ENCODE assay signal across 8 cellular contexts in genomic region chr1:161398900-161399256, GRCh38. TPM values are rescaled to one million over a fixed set of nuclear protein-coding genes. Genes with fewer than 3 reads are reported as not detected.
DNase-seq lines count a peak whose midpoint lies in the region; ATAC-seq, FAIRE-seq and TF ChIP-seq lines count a peak whose summit lies in the region.

No MANE protein-coding gene starts in this region.

- H3K4me3 ChIP-seq in DOHH2 (ENCODE audit: low read length) (peak overlapping the region; percentile 85), MM.1S (ENCODE audit: low read length) (peak overlapping the region; percentile 72), endothelial cell of umbilical vein (replicated peaks in 1 of 3; ENCODE audit: insufficient read depth in 1 of 3, low read depth in 1 of 3, low read length in 3 of 3) (peak overlapping the region; percentile 78 to 95 (median 79)), neutrophil (ENCODE audit: low read depth in 1 of 2, low read length in 1 of 2) (peak overlapping the region; percentile 71 to 81)

- H3K27me3 ChIP-seq in DOHH2 (ENCODE audit: control insufficient read depth, low read length) (no peaks in the 10 kb centered on the region), MM.1S (replicated peaks; ENCODE audit: insufficient read depth, low read length) (no peaks in the 10 kb centered on the region), endothelial cell of umbilical vein (ENCODE audit: control insufficient read depth in 2 of 2, insufficient read depth in 2 of 2, low read length in 2 of 2) (peaks cover 0 to 1% of the 10 kb centered on the region in 2 experiments), neutrophil (peaks cover 20% of the 10 kb centered on the region)

- H2AFZ ChIP-seq in MM.1S (ENCODE audit: low read length) = peak overlapping the region; percentile 87
- H2AFZ ChIP-seq in endothelial cell of umbilical vein (ENCODE audit: low read depth, low read length) = peak overlapping the region; percentile 99

- FAIRE-seq in endothelial cell of umbilical vein (lab: Jason Lieb, UNC) = no peak

- CTCF ChIA-PET in endothelial cell of umbilical vein (lab: Charles Lee) = no interaction called here

- H3K9ac ChIP-seq in MM.1S (ENCODE audit: low read length) (peak overlapping the region; percentile 81), endothelial cell of umbilical vein (replicated peaks; ENCODE audit: extremely low read depth, insufficient read depth, low read length) (peak overlapping the region; percentile 99)

- H3K4me2 ChIP-seq in DOHH2 (ENCODE audit: low read length) (peak overlapping the region; percentile 83), MM.1S (ENCODE audit: low read depth, low read length) (peak overlapping the region; percentile 75), endothelial cell of umbilical vein (ENCODE audit: insufficient read depth, low read length) (peak overlapping the region; percentile 95)

- H3K36me3 ChIP-seq in DOHH2 (ENCODE audit: control insufficient read depth, low read length) (no peaks in the 10 kb centered on the region; the same call in 1 of the 2 replicates), MM.1S (replicated peaks; ENCODE audit: insufficient read depth, low read length) (no peaks in the 10 kb centered on the region), endothelial cell of umbilical vein (ENCODE audit: control insufficient read depth in 2 of 2, extremely low read depth in 1 of 2, insufficient read depth in 2 of 2, low read length in 2 of 2) (no peaks in the 10 kb centered on the region), neutrophil (no peaks in the 10 kb centered on the region)

- DNase-seq in MM.1S (no peak), endothelial cell of umbilical vein (ENCODE audit: low read depth, low spot score) (no peak), glomerular visceral epithelial cell (ENCODE audit: extremely low spot score) (no peak), posterior vena cava (ENCODE audit: low spot score) (no peak)
- no peak for DNase-seq in stimulated activated CD4-positive, alpha-beta T cell treated with anti-CD3 and anti-CD28 coated beads, Interleukin-15, amount 100 ng/mL, for 24 hours

- H3K9me3 ChIP-seq in DOHH2 (ENCODE audit: control insufficient read depth, insufficient read depth, low read length) = no peaks in the 10 kb centered on the region
- H3K9me3 ChIP-seq in MM.1S (replicated peaks; ENCODE audit: insufficient read depth, low read length) = no peaks in the 10 kb centered on the region
- H3K9me3 ChIP-seq in endothelial cell of umbilical vein (replicated peaks; ENCODE audit: control insufficient read depth, insufficient read depth, low read length) = no peaks in the 10 kb centered on the region
- no peaks in the 10 kb centered on the region for H3K9me3 ChIP-seq in neutrophil

- H3K79me2 ChIP-seq in DOHH2 (ENCODE audit: control insufficient read depth, low read length) = no peaks in the 10 kb centered on the region
- no peaks in the 10 kb centered on the region; the same call in 1 of the 2 replicates for H3K79me2 ChIP-seq in MM.1S (ENCODE audit: low read length)
- no peaks in the 10 kb centered on the region for H3K79me2 ChIP-seq in endothelial cell of umbilical vein (ENCODE audit: control insufficient read depth, insufficient read depth, low read length)

- TF ChIP-seq POLR2A in endothelial cell of umbilical vein (IDR thresholded peaks at IDR 0.05; ENCODE audit: low read depth, low read length) = no peak

- dilution Hi-C loops in endothelial cell of umbilical vein (cut with MboI; ENCODE audit: extremely low pct_ligation_motif_present, low sequenced_read_pairs) = no loop called here

- POLR2A ChIA-PET in endothelial cell of umbilical vein (lab: Charles Lee) = no interaction called here

- BruUV-seq in endothelial cell of umbilical vein (replicated peaks; lab: Mats Ljungman, UMichigan) = TSS peak; percentile 96

- H4K20me1 ChIP-seq in DOHH2 (ENCODE audit: control insufficient read depth, insufficient read depth, low read depth, low read length) (no peaks in the 10 kb centered on the region), MM.1S (ENCODE audit: insufficient read depth, low read length) (no peaks in the 10 kb centered on the region), endothelial cell of umbilical vein (replicated peaks; ENCODE audit: control insufficient read depth, extremely low read depth, insufficient read depth, low read length) (no peaks in the 10 kb centered on the region)

- ATAC-seq in HG03354 (IDR thresholded peaks at IDR 0.05; ENCODE audit: poor library complexity, severe bottlenecking, unreplicated experiment) = no peak

- H3K27ac ChIP-seq in DOHH2 (ENCODE audit: low read depth, low read length) = peak overlapping the region; percentile 94
- H3K27ac ChIP-seq in MM.1S (ENCODE audit: low read length) = peak overlapping the region; percentile 86
- H3K27ac ChIP-seq in endothelial cell of umbilical vein (ENCODE audit: insufficient read depth, low read depth, low read length) = peak overlapping the region; percentile 100
- peak overlapping the region; percentile 96 for H3K27ac ChIP-seq in neutrophil

- H3K4me1 ChIP-seq in DOHH2 (ENCODE audit: control insufficient read depth, low read length) (peaks cover 21% of the 10 kb centered on the region), MM.1S (ENCODE audit: low read length) (peaks cover 4% of the 10 kb centered on the region), endothelial cell of umbilical vein (ENCODE audit: control insufficient read depth, extremely low read depth, insufficient read depth, low read length) (peaks cover 10% of the 10 kb centered on the region), neutrophil (ENCODE audit: control insufficient read depth in 1 of 2, insufficient read depth in 1 of 2, low read depth in 1 of 2, low read length in 1 of 2) (peaks cover 8 to 16% of the 10 kb centered on the region in 2 experiments)

- intact Hi-C loops in endothelial cell of umbilical vein (cut with micrococcal nuclease) = loop anchor here (1.0 to 10.0 kb wide), 3 partner anchors 9 to 46 kb away; no protein-coding TSS in a partner anchor
- intact Hi-C loops in posterior vena cava (cut with DNase I) = no loop called here

- H3K9me1 ChIP-seq in endothelial cell of umbilical vein (replicated peaks; ENCODE audit: control insufficient read depth, extremely low read depth, insufficient read depth, low read length) = no peaks in the 10 kb centered on the region

- no peaks in the 10 kb centered on the region for H3K9me2 ChIP-seq in DOHH2 (replicated peaks; ENCODE audit: control insufficient read depth, low read length)
- H3K9me2 ChIP-seq in MM.1S (replicated peaks; ENCODE audit: insufficient read depth, low read length) = no peaks in the 10 kb centered on the region

- TF ChIP-seq CTCF in DOHH2 (IDR thresholded peaks at IDR 0.05; ENCODE audit: low read depth, low read length, poor library complexity, severe bottlenecking) (no peak), MM.1S (IDR thresholded peaks at IDR 0.05; ENCODE audit: low read length) (no peak), endothelial cell of umbilical vein (IDR thresholded peaks at IDR 0.05; ENCODE audit: extremely low read depth in 1 of 2, insufficient read depth in 1 of 2, low read depth in 1 of 2, low read length in 2 of 2) (no peak), neutrophil (IDR thresholded peaks at IDR 0.05) (no peak)

- H3F3A ChIP-seq in DOHH2 (ENCODE audit: control insufficient read depth, insufficient read depth) (peaks cover 16% of the 10 kb centered on the region), MM.1S (ENCODE audit: insufficient read depth, low read length) (peaks cover 25% of the 10 kb centered on the region)

TF ChIP-seq in endothelial cell of umbilical vein, 7 proteins besides CTCF, POLR2A, EP300 and RAD21:
- no peak for TF ChIP-seq EZH2 (IDR thresholded peaks at IDR 0.05; ENCODE audit: borderline replicate concordance, low read depth, low read length, severe bottlenecking)
- no peak for TF ChIP-seq POLR2AphosphoS5 (IDR thresholded peaks at IDR 0.05; ENCODE audit: insufficient read depth, low read depth, low read length)
- TF ChIP-seq JUN (IDR thresholded peaks at IDR 0.05; ENCODE audit: borderline replicate concordance, insufficient read depth, insufficient read length, low read depth) = no peak
- TF ChIP-seq FOS (IDR thresholded peaks at IDR 0.05; ENCODE audit: borderline replicate concordance, insufficient read depth, low read length) = no peak
- TF ChIP-seq GATA2 (IDR thresholded peaks at IDR 0.05; ENCODE audit: insufficient read depth, insufficient read length, low read depth, low read length) = no peak
- TF ChIP-seq MYC (IDR thresholded peaks at IDR 0.05; ENCODE audit: low read depth, low read length) = no peak
- no peak for TF ChIP-seq MAX (IDR thresholded peaks at IDR 0.05; ENCODE audit: insufficient read depth, insufficient read length)

RNA-seq across cellular contexts. Expression of gene CFAP126, which starts 31.2 kb away (rescaled TPM):
- total RNA-seq in endothelial cell of umbilical vein (not detected in 2 replicates), posterior vena cava (not detected)
- not detected in 2 replicates for polyA plus RNA-seq in endothelial cell of umbilical vein
- not detected in 2 replicates for polyA plus RNA-seq in endothelial cell of umbilical vein (2011; cell fraction: cytosol; rRNA removed)
- polyA plus RNA-seq in endothelial cell of umbilical vein (2011; cell fraction: nucleus; rRNA removed) = not detected in 2 replicates
- not detected in 2 replicates for polyA plus RNA-seq in endothelial cell of umbilical vein (2012)
- polyA minus RNA-seq in endothelial cell of umbilical vein = not detected in 2 replicates
- not detected for polyA minus RNA-seq in endothelial cell of umbilical vein (2011; cell fraction: cytosol; rRNA and poly(A)+ RNA removed)
- not detected in 2 replicates for polyA minus RNA-seq in endothelial cell of umbilical vein (2011; cell fraction: nucleus; rRNA and poly(A)+ RNA removed)
